Comparison of ENCODE assay signal across 9 cellular contexts in the genomic region with DNA sequence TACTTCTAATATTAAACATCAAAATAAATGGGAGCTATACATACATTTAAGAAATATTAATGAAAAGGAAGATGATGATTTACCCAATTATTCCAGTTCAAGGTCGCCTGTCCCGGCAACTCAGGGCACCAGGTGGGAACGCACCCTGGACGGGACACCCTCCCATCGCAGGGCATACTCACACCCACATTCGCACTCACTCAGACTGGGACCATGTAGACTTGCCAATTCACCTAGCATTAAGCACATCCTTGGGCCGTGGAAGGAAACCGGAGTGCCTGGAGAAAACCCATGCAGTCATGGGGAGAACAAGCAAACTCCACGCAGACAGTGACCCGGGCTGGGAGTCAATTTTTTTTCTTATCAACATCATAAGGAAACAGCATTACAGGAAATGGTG.
"Had no signal": no experiment of that assay in that cellular context is flagged by ENCODE, and none has a peak within 500 bp of the region (broad histone marks: within the 10 kb centered on the region; RNA-seq: fewer than 3 reads in every experiment).

No MANE protein-coding gene starts in this region.

- H3K9me3 ChIP-seq: HAP-1 had no signal

- H3K27ac ChIP-seq: GM23248 had no signal

- H3K27ac Mint-ChIP-seq: GM23338, H9, HFFc6 had no signal

- H3K4me3 Mint-ChIP-seq: GM23338, H9, HFFc6 had no signal

- ATAC-seq: GM23338, HCT116 had no signal

- H3K9me3 Mint-ChIP-seq: GM23338, H9 had no signal

- DNase-seq: GM23248, GOT3, H7, H9, HCEC 1CT, HFFc6 had no signal

- H3K9ac ChIP-seq: GM23248 had no signal

- H3K4me2 ChIP-seq: GM23338 had no signal

- H3K4me3 ChIP-seq: GM23248, GM23338, HAP-1 had no signal

- H3K4me1 Mint-ChIP-seq: GM23338, H9 had no signal

- H2AFZ ChIP-seq: GM23248, GM23338 had no signal

- H3K4me1 ChIP-seq: HAP-1 had no signal

- H3K36me3 ChIP-seq: HAP-1 had no signal
